Comparison of ENCODE assay signal across 24 cellular contexts in the genomic region with DNA sequence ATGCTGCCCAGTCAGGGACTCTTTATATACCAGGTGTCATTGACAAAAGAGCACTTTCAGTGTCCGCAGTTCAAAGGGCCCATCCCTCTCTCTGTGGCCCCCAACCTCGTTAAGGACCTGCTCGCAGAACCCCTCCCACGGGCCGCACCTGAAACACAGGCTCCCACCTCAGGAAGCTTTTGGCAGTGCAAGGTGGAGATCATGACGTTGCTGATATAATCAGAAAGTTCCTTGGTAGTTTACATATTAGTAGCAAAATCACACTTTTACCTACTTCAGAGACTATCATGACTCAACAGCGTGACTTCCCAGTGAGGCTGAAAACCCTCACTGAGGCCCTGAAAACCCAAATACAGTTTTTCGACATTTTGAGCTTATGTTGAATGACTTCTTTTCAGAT. TPM values are rescaled to one million over a fixed set of nuclear protein-coding genes. Genes with fewer than 3 reads are reported as not detected.
DNase-seq lines count a peak whose midpoint lies in the region; ATAC-seq and TF ChIP-seq lines count a peak whose summit lies in the region.
"Had no signal": no experiment of that assay in that cellular context is flagged by ENCODE, and none has a peak within 500 bp of the region (broad histone marks: within the 10 kb centered on the region; RNA-seq: fewer than 3 reads in every experiment).

No MANE protein-coding gene starts in this region.

- H3K27me3 ChIP-seq in PC-3 (ENCODE audit: low read length): peaks cover 24% of the 10 kb centered on the region

- CTCF ChIA-PET in PC-3 (lab: Charles Lee): no interaction called here

- H3K9ac ChIP-seq in PC-3 (ENCODE audit: low read length): no peak overlapping the region
- H3K9ac ChIP-seq: KMS-11 had no signal

- H3K27ac Mint-ChIP-seq in natural killer cell treated with Interleukin-12 subunit alpha and Interleukin-12 subunit beta and Interleukin-15 and Interleukin-18, amount 100 ng/mL, for 72 hours: no peak overlapping the region
- no peak overlapping the region for H3K27ac Mint-ChIP-seq in natural killer cell
- no peak overlapping the region for H3K27ac Mint-ChIP-seq in activated T-helper 17 cell treated with anti-CD3 and anti-CD28 coated beads, Interleukin-2, amount 50 U/mL, for 72 hours
- H3K27ac Mint-ChIP-seq in type B pancreatic cell: no peak overlapping the region

- H3K36me3 ChIP-seq in PC-3 (ENCODE audit: low read depth, low read length): no peaks in the 10 kb centered on the region

- no peaks in the 10 kb centered on the region for H3K9me3 ChIP-seq in PC-3 (ENCODE audit: low read length)

- peak; percentile 13 to 60 for ATAC-seq in natural killer cell treated with Interleukin-12 subunit alpha and Interleukin-12 subunit beta and Interleukin-15 and Interleukin-18, amount 100 ng/mL, for 72 hours
- ATAC-seq in natural killer cell (no peak), PC-3 (no peak), GM19035 (IDR thresholded peaks at IDR 0.05; ENCODE audit: unreplicated experiment) (no peak)
- peak; percentile 95 for ATAC-seq in activated T-helper 17 cell treated with anti-CD3 and anti-CD28 coated beads, Interleukin-2, amount 50 U/mL, for 72 hours (replicated peaks)
- ATAC-seq: GM12878 had no signal

- no peak overlapping the region for H2AFZ ChIP-seq in PC-3 (ENCODE audit: low read length)

- no TSS peak for BruUV-seq in PC-3 (replicated peaks; lab: Mats Ljungman, UMichigan)

- TF ChIP-seq CTCF in natural killer cell (IDR thresholded peaks at IDR 0.05) (no peak), type B pancreatic cell (conservative IDR thresholded peaks at IDR 0.05) (no peak), PC-3 (conservative IDR thresholded peaks at IDR 0.05; ENCODE audit: low read depth, low read length) (no peak)

- H3F3A ChIP-seq in PC-3 (ENCODE audit: low read length, unreplicated experiment): no peaks in the 10 kb centered on the region

- no peak overlapping the region for H3K27ac ChIP-seq in PC-3 (ENCODE audit: low read length)
- H3K27ac ChIP-seq: KMS-11, RWPE1 had no signal

- no peaks in the 10 kb centered on the region for H4K20me1 ChIP-seq in PC-3 (ENCODE audit: low read length)

- peak; percentile 25 to 30 for DNase-seq in activated CD4-positive, alpha-beta T cell treated with anti-CD3 and anti-CD28 coated beads, Interleukin-2, amount 50 U/mL, for 48 hours
- DNase-seq in activated CD4-positive, alpha-beta T cell treated with anti-CD3 and anti-CD28 coated beads for 1 hour: no peak
- no peak for DNase-seq in natural killer cell treated with Interleukin-12 subunit alpha and Interleukin-12 subunit beta and Interleukin-15 and Interleukin-18, amount 100 ng/mL, for 72 hours (ENCODE audit: low spot score)
- no peak for DNase-seq in natural killer cell
- DNase-seq in type B pancreatic cell (ENCODE audit: extremely low spot score, unreplicated experiment): peak; percentile 61
- DNase-seq in PC-3: no peak
- DNase-seq: CD8-positive, alpha-beta memory T cell; DND-41; GDM1; NCI-H1048; NCI-H1436 treated with DMSO at 0.1 percent for 48 hours; NCI-H2029 treated with DMSO at 0.1 percent for 48 hours; NCI-H2171 treated with DMSO at 0.1 percent for 48 hours; NCI-H446 treated with DMSO at 0.1 percent for 48 hours; NCI-H748 treated with DMSO at 0.1 percent for 48 hours; OCI-M1 had no signal

- no peaks in the 10 kb centered on the region for H3K9me3 Mint-ChIP-seq in natural killer cell treated with Interleukin-12 subunit alpha and Interleukin-12 subunit beta and Interleukin-15 and Interleukin-18, amount 100 ng/mL, for 72 hours
- H3K9me3 Mint-ChIP-seq in natural killer cell (no peaks in the 10 kb centered on the region), type B pancreatic cell (no peaks in the 10 kb centered on the region)
- no peaks in the 10 kb centered on the region for H3K9me3 Mint-ChIP-seq in activated T-helper 17 cell treated with anti-CD3 and anti-CD28 coated beads, Interleukin-2, amount 50 U/mL, for 72 hours
- H3K9me3 Mint-ChIP-seq: CD8-positive, alpha-beta memory T cell had no signal

- H3K27me3 Mint-ChIP-seq in natural killer cell treated with Interleukin-12 subunit alpha and Interleukin-12 subunit beta and Interleukin-15 and Interleukin-18, amount 100 ng/mL, for 72 hours: peaks cover 8 to 10% of the 10 kb centered on the region in 2 donors
- H3K27me3 Mint-ChIP-seq in natural killer cell (ENCODE audit: low read depth in 2 of 2) (peaks cover 0 to 2% of the 10 kb centered on the region in 2 donors), type B pancreatic cell (no peaks in the 10 kb centered on the region)
- peaks cover 25% of the 10 kb centered on the region for H3K27me3 Mint-ChIP-seq in activated T-helper 17 cell treated with anti-CD3 and anti-CD28 coated beads, Interleukin-2, amount 50 U/mL, for 72 hours

- H3K9me2 ChIP-seq in PC-3 (replicated peaks; ENCODE audit: low read length): no peaks in the 10 kb centered on the region

- no peaks in the 10 kb centered on the region for H3K36me3 Mint-ChIP-seq in natural killer cell treated with Interleukin-12 subunit alpha and Interleukin-12 subunit beta and Interleukin-15 and Interleukin-18, amount 100 ng/mL, for 72 hours
- no peaks in the 10 kb centered on the region for H3K36me3 Mint-ChIP-seq in natural killer cell
- no peaks in the 10 kb centered on the region for H3K36me3 Mint-ChIP-seq in activated T-helper 17 cell treated with anti-CD3 and anti-CD28 coated beads, Interleukin-2, amount 50 U/mL, for 72 hours (ENCODE audit: low read depth)
- no peaks in the 10 kb centered on the region for H3K36me3 Mint-ChIP-seq in type B pancreatic cell
- H3K36me3 Mint-ChIP-seq: CD8-positive, alpha-beta memory T cell had no signal

- H3K4me1 Mint-ChIP-seq in natural killer cell treated with Interleukin-12 subunit alpha and Interleukin-12 subunit beta and Interleukin-15 and Interleukin-18, amount 100 ng/mL, for 72 hours (ENCODE audit: low read depth in 2 of 2): no peaks in the 10 kb centered on the region
- H3K4me1 Mint-ChIP-seq in natural killer cell (no peaks in the 10 kb centered on the region), type B pancreatic cell (ENCODE audit: unreplicated experiment) (no peaks in the 10 kb centered on the region)
- H3K4me1 Mint-ChIP-seq in activated T-helper 17 cell treated with anti-CD3 and anti-CD28 coated beads, Interleukin-2, amount 50 U/mL, for 72 hours: peaks cover 11% of the 10 kb centered on the region
- H3K4me1 Mint-ChIP-seq: CD8-positive, alpha-beta memory T cell had no signal

- no peaks in the 10 kb centered on the region for H3K79me2 ChIP-seq in PC-3 (ENCODE audit: low read length)

- POLR2A ChIA-PET in PC-3 (lab: Charles Lee; ENCODE audit: unreplicated experiment): no interaction called here

- intact Hi-C loops in natural killer cell (cut with micrococcal nuclease): no loop called here
- intact Hi-C loops in PC-3 (cut with micrococcal nuclease): no loop called here

- no peak overlapping the region for H3K4me3 ChIP-seq in PC-3 (ENCODE audit: low read length)
- H3K4me3 ChIP-seq: GM12878 had no signal

- H3K4me2 ChIP-seq in PC-3 (ENCODE audit: low read length): no peak overlapping the region
- H3K4me2 ChIP-seq: KMS-11 had no signal

- H3K4me1 ChIP-seq in PC-3 (ENCODE audit: insufficient read depth, low read length): no peaks in the 10 kb centered on the region

- H3K4me3 Mint-ChIP-seq in natural killer cell treated with Interleukin-12 subunit alpha and Interleukin-12 subunit beta and Interleukin-15 and Interleukin-18, amount 100 ng/mL, for 72 hours: no peak overlapping the region
- no peak overlapping the region for H3K4me3 Mint-ChIP-seq in natural killer cell
- H3K4me3 Mint-ChIP-seq in activated T-helper 17 cell treated with anti-CD3 and anti-CD28 coated beads, Interleukin-2, amount 50 U/mL, for 72 hours: no peak overlapping the region
- no peak overlapping the region for H3K4me3 Mint-ChIP-seq in type B pancreatic cell
- H3K4me3 Mint-ChIP-seq: CD8-positive, alpha-beta memory T cell had no signal

RNA-seq across cellular contexts. Expression of a gene that starts 4.1 kb away (rescaled TPM):
- not detected for total RNA-seq in natural killer cell treated with Interleukin-12 subunit alpha and Interleukin-12 subunit beta and Interleukin-15 and Interleukin-18, amount 100 ng/mL, for 72 hours
- total RNA-seq in natural killer cell: not detected
- not detected for total RNA-seq in activated T-helper 17 cell treated with anti-CD3 and anti-CD28 coated beads, Interleukin-2, amount 50 U/mL, for 72 hours
- total RNA-seq in type B pancreatic cell (ENCODE audit: low replicate concordance): not detected in 2 replicates
- total RNA-seq in PC-3 (2014; rRNA removed): not detected in 2 replicates
- total RNA-seq: A172; CD8-positive, alpha-beta memory T cell; GM12878; H4; MCF 10A had no signal

RNA-seq across cellular contexts. Expression of a gene that starts 37.9 kb away (rescaled TPM):
- total RNA-seq in natural killer cell treated with Interleukin-12 subunit alpha and Interleukin-12 subunit beta and Interleukin-15 and Interleukin-18, amount 100 ng/mL, for 72 hours: not detected
- total RNA-seq in natural killer cell (not detected), type B pancreatic cell (ENCODE audit: low replicate concordance) (3.7 and 11.2 TPM in 2 replicates), PC-3 (2014; rRNA removed) (not detected in 2 replicates)
- total RNA-seq in activated T-helper 17 cell treated with anti-CD3 and anti-CD28 coated beads, Interleukin-2, amount 50 U/mL, for 72 hours: not detected
- total RNA-seq: A172; CD8-positive, alpha-beta memory T cell; GM12878; H4; MCF 10A had no signal

Comparison
In these comparisons a context has a peak if more than half of its experiments do, and no peak if none do; other contexts are left out.
1. DNase-seq: peak in activated CD4-positive, alpha-beta T cell treated with anti-CD3 and anti-CD28 coated beads, Interleukin-2, amount 50 U/mL, for 48 hours (2 of 2) and type B pancreatic cell (single experiment); none in activated CD4-positive, alpha-beta T cell treated with anti-CD3 and anti-CD28 coated beads for 1 hour (single experiment), natural killer cell treated with Interleukin-12 subunit alpha and Interleukin-12 subunit beta and Interleukin-15 and Interleukin-18, amount 100 ng/mL, for 72 hours (single experiment), natural killer cell (single experiment) and PC-3 (single experiment).
2. ATAC-seq: peak in natural killer cell treated with Interleukin-12 subunit alpha and Interleukin-12 subunit beta and Interleukin-15 and Interleukin-18, amount 100 ng/mL, for 72 hours (2 of 2) and activated T-helper 17 cell treated with anti-CD3 and anti-CD28 coated beads, Interleukin-2, amount 50 U/mL, for 72 hours (single experiment); none in natural killer cell (0 of 3), PC-3 (single experiment) and GM19035 (single experiment).